ENCODE assay signal across 8 cellular contexts in the genomic region with DNA sequence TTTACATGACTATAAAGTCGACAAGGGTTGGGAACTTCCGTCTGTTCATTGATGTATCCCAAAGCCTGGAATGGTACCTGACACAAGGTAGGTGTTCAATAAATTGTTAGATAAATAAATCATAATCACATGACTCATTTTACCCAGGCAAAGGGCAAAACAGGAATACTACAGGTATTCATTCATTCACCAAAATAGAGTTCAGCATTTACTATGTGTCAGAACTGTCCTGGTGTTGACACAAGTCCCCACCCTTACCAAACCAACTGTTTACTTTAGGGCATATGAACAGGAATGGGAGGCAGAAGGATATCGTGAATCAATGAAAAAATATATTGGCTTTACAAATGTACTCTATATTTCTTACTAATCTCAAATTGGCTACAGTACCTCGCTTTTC. TPM values are rescaled to one million over a fixed set of nuclear protein-coding genes. Genes with fewer than 3 reads are reported as not detected.
DNase-seq lines count a peak whose midpoint lies in the region; ATAC-seq, FAIRE-seq and TF ChIP-seq lines count a peak whose summit lies in the region.

No MANE protein-coding gene starts in this region.

- POLR2A ChIA-PET in GM12878 (lab: Charles Lee): no interaction called here

- no peaks in the 10 kb centered on the region for H3K27me3 ChIP-seq in GM12878 (replicated peaks in 1 of 2; ENCODE audit: control insufficient read depth in 2 of 2, insufficient read depth in 2 of 2, low read length in 1 of 2)
- H3K27me3 ChIP-seq in lung (ENCODE audit: control insufficient read depth, insufficient read depth): no peaks in the 10 kb centered on the region
- H3K27me3 ChIP-seq in upper lobe of right lung: no peaks in the 10 kb centered on the region

- whole genome bisulfite sequencing in GM12878 (ENCODE audit: insufficient coverage, insufficient replicate concordance, low lambda C conversion rate, missing lambda C conversion rate): 47% methylated on average over 4 of the region's 4 CpGs
- 50 to 51% methylated on average over 4 of the region's 4 CpGs for WGBS in lung, 2 donors

- H3K9ac ChIP-seq in GM12878 (ENCODE audit: control insufficient read depth, insufficient read depth, low read length): peak overlapping the region; percentile 94

- TF ChIP-seq EP300 in GM12878 (IDR thresholded peaks at IDR 0.05; ENCODE audit: borderline replicate concordance in 1 of 2, control insufficient read depth in 1 of 2, low read depth in 2 of 2, low read length in 2 of 2): no peak

- H3K4me2 ChIP-seq in GM12878 (ENCODE audit: control insufficient read depth, insufficient read depth): peak overlapping the region; percentile 91

- SMC1A ChIA-PET in GM12878 (lab: Charles Lee; ENCODE audit: uncharacterized antibody, unreplicated experiment): no interaction called here

- intact Hi-C loops in Right ventricle myocardium superior (cut with DNase I) (no loop called here), cardiac septum (cut with DNase I) (no loop called here), GM12878 (cut with micrococcal nuclease; ENCODE audit: unreplicated experiment) (loop anchor here (5.0 kb wide), 1 partner anchor 382 kb away; no protein-coding TSS in a partner anchor), upper lobe of right lung (cut with DNase I) (no loop called here)

- H3K4me3 ChIP-seq in GM12878: peak overlapping the region; percentile 96
- peak overlapping the region; percentile 14 for H3K4me3 ChIP-seq in lung
- peak overlapping the region; percentile 76 for H3K4me3 ChIP-seq in upper lobe of right lung

- H3K27ac ChIP-seq in GM12878 (ENCODE audit: control insufficient read depth, insufficient read depth): peak overlapping the region; percentile 70; the same call in 1 of the 2 replicates
- H3K27ac ChIP-seq in lung (ENCODE audit: low read depth in 1 of 2, low read length in 1 of 2): peak overlapping the region in 1 of 2 donors; percentile 84
- peak overlapping the region; percentile 85 for H3K27ac ChIP-seq in upper lobe of right lung

- DNase-seq in Right ventricle myocardium superior (no peak), cardiac septum (ENCODE audit: low spot score) (no peak), GM12878 (ENCODE audit: low read depth, low spot score) (no peak), lung (ENCODE audit: low spot score) (no peak), upper lobe of right lung (no peak), iPS-NIHi11 (ENCODE audit: low spot score) (no peak)

- no peak for TF ChIP-seq POLR2A in GM12878 (IDR thresholded peaks at IDR 0.05; ENCODE audit: low read depth, low read length)

- ATAC-seq in Right ventricle myocardium superior (ENCODE audit: poor library complexity) (peak; percentile 36), GM12878 (no peak), lung (ENCODE audit: insufficient read depth, low FRiP score) (no peak), upper lobe of right lung (no peak), HG02623 (IDR thresholded peaks at IDR 0.05; ENCODE audit: unreplicated experiment) (no peak), GM21367 (IDR thresholded peaks at IDR 0.05; ENCODE audit: unreplicated experiment) (no peak)

- H4K20me1 ChIP-seq in GM12878 (ENCODE audit: control insufficient read depth, insufficient read depth): no peaks in the 10 kb centered on the region

- in situ Hi-C loops in GM12878 (cut with MboI): no loop called here

- peaks cover 18% of the 10 kb centered on the region for H3K79me2 ChIP-seq in GM12878 (ENCODE audit: control insufficient read depth, insufficient read depth, low read length)

- RAD21 ChIA-PET in GM12878 (lab: Charles Lee; ENCODE audit: unreplicated experiment): no interaction called here

- peaks cover 0 to 3% of the 10 kb centered on the region in 2 experiments; a peak in 1 of 4 replicates for H3K36me3 ChIP-seq in GM12878 (ENCODE audit: control insufficient read depth in 2 of 2, insufficient read depth in 2 of 2, low read length in 1 of 2)
- H3K36me3 ChIP-seq in lung (ENCODE audit: control insufficient read depth in 2 of 2, insufficient read depth in 2 of 2, low read length in 2 of 2): peaks cover 0 to 1% of the 10 kb centered on the region in 2 donors
- H3K36me3 ChIP-seq in upper lobe of right lung: peaks cover 6% of the 10 kb centered on the region

- H3K4me1 ChIP-seq in GM12878 (ENCODE audit: control insufficient read depth, insufficient read depth, low read length) (peaks cover 3% of the 10 kb centered on the region; the same call in 1 of the 2 replicates), lung (ENCODE audit: control insufficient read depth in 2 of 2, insufficient read depth in 2 of 2, low read length in 2 of 2) (peaks cover 0 to 5% of the 10 kb centered on the region in 2 donors), upper lobe of right lung (peaks cover 7% of the 10 kb centered on the region)

- TF ChIP-seq RAD21 in GM12878 (IDR thresholded peaks at IDR 0.05; ENCODE audit: insufficient read depth, low read depth, low read length): no peak

- H2AFZ ChIP-seq in GM12878 (ENCODE audit: control insufficient read depth, low read depth, low read length): peak overlapping the region; percentile 100

- TF ChIP-seq CTCF in GM12878 (IDR thresholded peaks at IDR 0.05 in 2 of 3, conservative IDR thresholded peaks at IDR 0.05 in 1 of 3; ENCODE audit: control insufficient read depth in 2 of 3, extremely low read depth in 1 of 3, insufficient read depth in 1 of 3, low read depth in 3 of 3, low read length in 3 of 3) (no peak), lung (IDR thresholded peaks at IDR 0.05; ENCODE audit: control extremely low read depth, extremely low read depth) (no peak), upper lobe of right lung (IDR thresholded peaks at IDR 0.05) (no peak)

- BruUV-seq in GM12878 (replicated peaks; lab: Mats Ljungman, UMichigan): TSS peak; percentile 97

- CTCF ChIA-PET in GM12878 (lab: Yijun Ruan, JAX): no interaction called here

- FAIRE-seq in GM12878 (lab: Jason Lieb, UNC): peak; percentile 62

- H3K9me3 ChIP-seq in GM12878 (replicated peaks; ENCODE audit: control insufficient read depth, insufficient read depth, low read length) (no peaks in the 10 kb centered on the region), lung (ENCODE audit: control insufficient read depth in 2 of 2, insufficient read depth in 1 of 2, low read length in 1 of 2) (no peaks in the 10 kb centered on the region), upper lobe of right lung (no peaks in the 10 kb centered on the region)

TF ChIP-seq in GM12878, 131 proteins besides CTCF, POLR2A, EP300 and RAD21 (continues in another document):
- no peak for TF ChIP-seq TCF7 (IDR thresholded peaks at IDR 0.05; ENCODE audit: borderline replicate concordance)
- no peak for TF ChIP-seq EGR1 (IDR thresholded peaks at IDR 0.05; ENCODE audit: borderline replicate concordance in 1 of 2, low read depth in 2 of 2, low read length in 2 of 2)
- TF ChIP-seq SREBF1 (IDR thresholded peaks at IDR 0.05; ENCODE audit: low read length): no peak
- TF ChIP-seq STAT1 (conservative IDR thresholded peaks at IDR 0.05): no peak

RNA-seq across cellular contexts. Expression of a gene that starts 0.7 kb away (rescaled TPM):
- total RNA-seq in Right ventricle myocardium superior (14.6 TPM), cardiac septum (15.9 TPM), GM12878 (2014; rRNA removed) (17.5 and 22.5 TPM in 2 replicates), GM12878 (2014; rRNA removed; fragmentation: Illumina TruSeq; extraction: Trizol) (22.0 and 22.5 TPM in 2 replicates), GM12878 (2021) (12.3 and 13.5 TPM in 2 replicates), lung (10 to 100 TPM; 15.4 to 31.7 TPM), upper lobe of right lung (16.5 TPM)
- 83.8 and 93.1 TPM in 2 replicates for total RNA-seq in GM12878 (2013; cell fraction: nucleolus; rRNA removed)
- polyA plus RNA-seq in GM12878 (2011; ENCODE audit: low read depth): 4.1 TPM
- polyA plus RNA-seq in GM12878 (2011; rRNA removed) (28.5 and 42.1 TPM in 2 replicates), GM12878 (2014; fragmentation: Illumina TruSeq; extraction: Trizol) (18.2 and 19.7 TPM in 2 replicates), GM12878 (2014; fragmentation: Nextera tagmentation; extraction: Ambion mirVana) (10 to 100 TPM; 33.5 to 35.8 TPM), GM12878 (2014; rRNA removed) (18.2 and 21.0 TPM in 2 replicates), GM12878 (2016; fragmentation: Nextera tagmentation; extraction: Ambion mirVana) (10 to 100 TPM; 23.9 to 25.4 TPM), lung (10 to 100 TPM; 15.5 to 35.0 TPM)
- polyA plus RNA-seq in GM12878 (2011; cell fraction: cytosol; rRNA removed): 5.7 and 7.6 TPM in 2 replicates
- 12.9 and 14.5 TPM in 2 replicates for polyA plus RNA-seq in GM12878 (2011; cell fraction: nucleus; rRNA removed)
- polyA plus RNA-seq in GM12878 (2012): 9.1 and 11.7 TPM in 2 replicates
- 8.6 and 18.0 TPM in 2 replicates for polyA minus RNA-seq in GM12878 (2011; rRNA and poly(A)+ RNA removed)
- polyA minus RNA-seq in GM12878 (2011; cell fraction: cytosol; rRNA and poly(A)+ RNA removed): 3.2 and 11.3 TPM in 2 replicates
- polyA minus RNA-seq in GM12878 (2011; cell fraction: nucleus; rRNA and poly(A)+ RNA removed): 18.0 and 29.3 TPM in 2 replicates

RNA-seq across cellular contexts. Expression of a gene that starts 57.8 kb away (rescaled TPM):
- total RNA-seq in Right ventricle myocardium superior: 38.0 TPM
- 20.7 TPM for total RNA-seq in cardiac septum
- 14.2 and 15.5 TPM in 2 replicates for total RNA-seq in GM12878 (2013; cell fraction: nucleolus; rRNA removed)
- 7.5 and 8.7 TPM in 2 replicates for total RNA-seq in GM12878 (2014; rRNA removed)
- total RNA-seq in GM12878 (2014; rRNA removed; fragmentation: Illumina TruSeq; extraction: Trizol): 23.5 and 26.3 TPM in 2 replicates
- 22.7 and 27.8 TPM in 2 replicates for total RNA-seq in GM12878 (2021)
- 11.7 TPM for polyA plus RNA-seq in GM12878 (2011; ENCODE audit: low read depth)
- 34.6 and 40.7 TPM in 2 replicates for polyA plus RNA-seq in GM12878 (2011; rRNA removed)
- polyA plus RNA-seq in GM12878 (2011; cell fraction: cytosol; rRNA removed): 11.8 and 12.1 TPM in 2 replicates
- polyA plus RNA-seq in GM12878 (2011; cell fraction: nucleus; rRNA removed): 9.0 and 11.2 TPM in 2 replicates
- polyA plus RNA-seq in GM12878 (2012): 19.9 and 20.0 TPM in 2 replicates
- polyA plus RNA-seq in GM12878 (2014; fragmentation: Illumina TruSeq; extraction: Trizol): 29.9 and 38.2 TPM in 2 replicates
- 10 to 100 TPM in 1 of 2 experiments, 1 to 10 TPM in 1; 8.1 to 13.3 TPM for polyA plus RNA-seq in GM12878 (2014; fragmentation: Nextera tagmentation; extraction: Ambion mirVana)
- polyA plus RNA-seq in GM12878 (2014; rRNA removed): 17.8 and 20.6 TPM in 2 replicates
- polyA plus RNA-seq in GM12878 (2016; fragmentation: Nextera tagmentation; extraction: Ambion mirVana): 10 to 100 TPM; 48.8 to 53.3 TPM
- 19.5 and 38.1 TPM in 2 replicates for polyA minus RNA-seq in GM12878 (2011; rRNA and poly(A)+ RNA removed)
- 13.4 and 14.6 TPM in 2 replicates for polyA minus RNA-seq in GM12878 (2011; cell fraction: cytosol; rRNA and poly(A)+ RNA removed)
- 13.9 and 33.6 TPM in 2 replicates for polyA minus RNA-seq in GM12878 (2011; cell fraction: nucleus; rRNA and poly(A)+ RNA removed)
- 10 to 100 TPM; 31.2 to 41.0 TPM for total RNA-seq in lung
- polyA plus RNA-seq in lung: 10 to 100 TPM; 29.5 to 29.9 TPM
- total RNA-seq in upper lobe of right lung: 53.4 TPM

Comparison
In these comparisons a context has a peak if more than half of its experiments do, and no peak if none do; other contexts are left out.
1. H3K4me3 ChIP-seq: peak in every context shown above with its lines; median percentile 96 in GM12878; 76 in upper lobe of right lung; 14 in lung.